Comparison of ENCODE assay signal across 20 cellular contexts in the genomic region with DNA sequence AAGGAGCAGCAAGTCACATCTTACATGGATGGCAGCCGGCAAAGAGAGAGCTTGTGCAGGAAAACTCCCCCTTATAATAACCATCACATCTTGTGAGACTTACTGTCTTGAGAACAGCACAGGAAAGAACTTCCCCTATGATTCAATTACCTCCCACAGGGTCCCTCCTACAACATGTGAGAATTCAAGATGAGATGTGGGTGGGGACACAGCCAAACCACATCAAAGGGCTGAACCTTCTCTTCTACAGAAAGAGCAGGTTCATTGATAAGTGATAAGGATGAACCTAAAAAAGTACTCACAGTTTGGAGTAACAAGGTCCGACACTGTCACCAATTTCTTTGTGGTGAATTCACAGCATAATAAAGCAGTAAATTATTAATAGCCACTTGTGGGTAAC.
DNase-seq lines count a peak whose midpoint lies in the region; ATAC-seq lines count a peak whose summit lies in the region.
"Had no signal": no experiment of that assay in that cellular context is flagged by ENCODE, and none has a peak within 500 bp of the region (broad histone marks: within the 10 kb centered on the region; RNA-seq: fewer than 3 reads in every experiment).

No MANE protein-coding gene starts in this region.

- DNase-seq in A172 (ENCODE audit: low spot score) (peak; percentile 3), putamen (ENCODE audit: low spot score) (no peak), cardiac septum (ENCODE audit: low spot score) (no peak), NCI-H446 treated with DMSO at 0.1 percent for 48 hours (lab: John Stamatoyannopoulos, UW) (no peak)
- no peak for DNase-seq in stimulated activated CD4-positive, alpha-beta T cell treated with anti-CD3 and anti-CD28 coated beads, Interleukin-2, amount 100 ng/mL, for 24 hours
- DNase-seq: activated naive CD4-positive, alpha-beta T cell treated with anti-CD3 and anti-CD28 coated beads for 36 hours; body of pancreas; CD8-positive, alpha-beta T cell; EL; hippocampal formation; NCI-H187; NCI-H524 treated with DMSO at 0.1 percent for 48 hours; ovary; trophoblast cell; WERI-Rb-1 had no signal

- ATAC-seq in GM18519 (IDR thresholded peaks at IDR 0.05; ENCODE audit: low FRiP score, unreplicated experiment) (peak; percentile 47), GM21619 (IDR thresholded peaks at IDR 0.05; ENCODE audit: unreplicated experiment) (peak; percentile 52), HG03095 (IDR thresholded peaks at IDR 0.05; ENCODE audit: unreplicated experiment) (peak; percentile 67)
- ATAC-seq: body of pancreas; CD8-positive, alpha-beta T cell; left lobe of liver; stimulated activated effector memory CD8-positive, alpha-beta T cell treated with anti-CD3 and anti-CD28 coated beads, Interleukin-12 subunit alpha, Interleukin-12 subunit beta, amount 100 ng/mL, for 72 hours had no signal

- intact Hi-C loops in cardiac septum (cut with DNase I), result no loop called here
